Comparison of ENCODE assay signal across 18 cellular contexts in genomic region chr16:53768167-53768566, GRCh38.
DNase-seq lines count a peak whose midpoint lies in the region; ATAC-seq and TF ChIP-seq lines count a peak whose summit lies in the region.
"Had no signal": no experiment of that assay in that cellular context is flagged by ENCODE, and none has a peak within 500 bp of the region (broad histone marks: within the 10 kb centered on the region; RNA-seq: fewer than 3 reads in every experiment).

No MANE protein-coding gene starts in this region.

- H3K36me3 ChIP-seq in SK-N-SH (replicated peaks in 1 of 2; ENCODE audit: control insufficient read depth in 1 of 2, insufficient read depth in 2 of 2, low read length in 1 of 2), result no peaks in the 10 kb centered on the region
- no peaks in the 10 kb centered on the region for H3K36me3 ChIP-seq in PC-3 (ENCODE audit: low read depth, low read length)
- H3K36me3 ChIP-seq in fibroblast of lung (ENCODE audit: control insufficient read depth, insufficient read depth, low read length), result no peaks in the 10 kb centered on the region
- no peaks in the 10 kb centered on the region for H3K36me3 ChIP-seq in smooth muscle cell (ENCODE audit: low read depth)
- H3K36me3 ChIP-seq: gastroesophageal sphincter, neutrophil, right lobe of liver had no signal

- peak overlapping the region; percentile 59 to 71; a peak in 3 of 4 replicates for H3K27ac ChIP-seq in SK-N-SH (ENCODE audit: low read depth in 2 of 2, low read length in 1 of 2)
- peak overlapping the region; percentile 82 for H3K27ac ChIP-seq in PC-3 (ENCODE audit: low read length)
- peak overlapping the region; percentile 0 for H3K27ac ChIP-seq in fibroblast of lung (ENCODE audit: insufficient read depth, low read length)
- peak overlapping the region; percentile 86 for H3K27ac ChIP-seq in smooth muscle cell (ENCODE audit: low read depth)
- H3K27ac ChIP-seq: gastroesophageal sphincter, neutrophil, right lobe of liver, testis had no signal

- H3K4me3 ChIP-seq in SK-N-SH (ENCODE audit: low read depth in 2 of 2, low read length in 1 of 2) (no peak overlapping the region), PC-3 (ENCODE audit: low read length) (peak overlapping the region; percentile 51; the same call in 1 of the 2 replicates), fibroblast of lung (replicated peaks in 1 of 4; ENCODE audit: control extremely low read depth in 1 of 4, insufficient read depth in 1 of 4, low read depth in 3 of 4, low read length in 4 of 4) (no peak overlapping the region), smooth muscle cell (no peak overlapping the region)
- H3K4me3 ChIP-seq: gastroesophageal sphincter, right lobe of liver, testis had no signal

- POLR2A ChIA-PET in SK-N-SH (lab: Yijun Ruan, JAX) (no interaction called here), PC-3 (lab: Charles Lee; ENCODE audit: unreplicated experiment) (no interaction called here)

- intact Hi-C loops in PC-3 (cut with micrococcal nuclease), result loop anchor here (1.0 kb wide), 1 partner anchor 12 kb away; no protein-coding TSS in a partner anchor
- intact Hi-C loops in head of caudate nucleus (cut with DNase I), result no loop called here

- TF ChIP-seq RAD21 in SK-N-SH (IDR thresholded peaks at IDR 0.05; ENCODE audit: low read length), result no peak

- no peak for TF ChIP-seq EP300 in SK-N-SH (IDR thresholded peaks at IDR 0.05; ENCODE audit: borderline replicate concordance in 1 of 2, low read depth in 1 of 2, low read length in 1 of 2)

- H3K4me1 ChIP-seq in SK-N-SH (ENCODE audit: control insufficient read depth in 1 of 2, insufficient read depth in 2 of 2, low read depth in 1 of 2, low read length in 1 of 2), result peaks cover 8 to 30% of the 10 kb centered on the region in 2 experiments
- peaks cover 43% of the 10 kb centered on the region for H3K4me1 ChIP-seq in PC-3 (ENCODE audit: insufficient read depth, low read length)
- peaks cover 10% of the 10 kb centered on the region for H3K4me1 ChIP-seq in fibroblast of lung (ENCODE audit: control insufficient read depth, extremely low read depth, insufficient read depth, low read length)
- peaks cover 27% of the 10 kb centered on the region for H3K4me1 ChIP-seq in smooth muscle cell (ENCODE audit: low read depth)

- TF ChIP-seq CTCF in SK-N-SH (IDR thresholded peaks at IDR 0.05) (no peak), PC-3 (conservative IDR thresholded peaks at IDR 0.05; ENCODE audit: low read depth, low read length) (no peak), fibroblast of lung (conservative IDR thresholded peaks at IDR 0.05 in 1 of 2, IDR thresholded peaks at IDR 0.05 in 1 of 2; ENCODE audit: low read depth in 1 of 2, low read length in 2 of 2) (no peak), smooth muscle cell (IDR thresholded peaks at IDR 0.05; ENCODE audit: borderline replicate concordance, insufficient read depth, poor library complexity, severe bottlenecking) (no peak)

- no peak; the same call in 2 of the 3 replicates for ATAC-seq in SK-N-SH treated with all-trans-retinoic acid at 6 μM for 48 hours
- ATAC-seq in PC-3, result peak; percentile 11
- ATAC-seq: gastroesophageal sphincter had no signal

- no TSS peak for BruUV-seq in PC-3 (replicated peaks; lab: Mats Ljungman, UMichigan)

- H2AFZ ChIP-seq in SK-N-SH (ENCODE audit: low read depth) (no peak overlapping the region), PC-3 (ENCODE audit: low read length) (no peak overlapping the region), fibroblast of lung (ENCODE audit: low read length) (no peak overlapping the region), smooth muscle cell (ENCODE audit: low read depth) (no peak overlapping the region)

- no peaks in the 10 kb centered on the region for H3K9me3 ChIP-seq in SK-N-SH
- no peaks in the 10 kb centered on the region for H3K9me3 ChIP-seq in PC-3 (ENCODE audit: low read length)
- no peaks in the 10 kb centered on the region for H3K9me3 ChIP-seq in fibroblast of lung (ENCODE audit: control insufficient read depth, insufficient read depth, low read depth, low read length)
- no peaks in the 10 kb centered on the region for H3K9me3 ChIP-seq in smooth muscle cell (replicated peaks; ENCODE audit: low read depth)
- H3K9me3 ChIP-seq: gastroesophageal sphincter, neutrophil, right lobe of liver, testis had no signal

- H3K27me3 ChIP-seq in SK-N-SH (ENCODE audit: insufficient read depth) (no peaks in the 10 kb centered on the region), PC-3 (ENCODE audit: low read length) (no peaks in the 10 kb centered on the region), fibroblast of lung (ENCODE audit: control insufficient read depth, insufficient read depth, low read length) (no peaks in the 10 kb centered on the region), smooth muscle cell (ENCODE audit: low read depth) (no peaks in the 10 kb centered on the region)
- H3K27me3 ChIP-seq: gastroesophageal sphincter, neutrophil, right lobe of liver, testis had no signal

- CTCF ChIA-PET in SK-N-SH (lab: Yijun Ruan, JAX) (interaction anchor here (0.9 to 1.3 kb wide), 2 partner anchors 11 to 12 kb away, joined by 3 read pairs; no protein-coding TSS in a partner anchor), PC-3 (lab: Charles Lee) (interaction anchor here (1.3 kb wide), 1 partner anchor 14 kb away, joined by 3 read pairs; no protein-coding TSS in a partner anchor)

- H4K20me1 ChIP-seq in SK-N-SH (ENCODE audit: insufficient read depth) (peaks cover 21% of the 10 kb centered on the region), PC-3 (ENCODE audit: low read length) (no peaks in the 10 kb centered on the region), fibroblast of lung (ENCODE audit: control insufficient read depth, extremely low read depth, insufficient read depth, low read length) (no peaks in the 10 kb centered on the region), smooth muscle cell (ENCODE audit: low read depth) (peaks cover 13% of the 10 kb centered on the region)

- 63% methylated on average over 4 of the region's 4 CpGs for WGBS in SK-N-SH (ENCODE audit: low lambda C conversion rate)
- 29% methylated on average over 4 of the region's 4 CpGs for WGBS in smooth muscle cell (ENCODE audit: low lambda C conversion rate)

- H3K9me2 ChIP-seq in SK-N-SH, result no peaks in the 10 kb centered on the region
- H3K9me2 ChIP-seq in PC-3 (replicated peaks; ENCODE audit: low read length), result no peaks in the 10 kb centered on the region

- no peak for DNase-seq in SK-N-SH
- peak; percentile 48 for DNase-seq in PC-3
- no peak for DNase-seq in fibroblast of lung (ENCODE audit: low read depth in 2 of 2)
- DNase-seq in smooth muscle cell (lab: John Stamatoyannopoulos, UW; ENCODE audit: unreplicated experiment), result no peak
- no peak for DNase-seq in head of caudate nucleus
- DNase-seq in activated effector memory CD4-positive, alpha-beta T cell treated with anti-CD3 and anti-CD28 coated beads, Interleukin-2, amount 50 U/mL, for 16 hours, result no peak
- DNase-seq in NCI-H1092 (lab: John Stamatoyannopoulos, UW), result no peak
- DNase-seq: CD8-positive, alpha-beta memory T cell; central memory CD4-positive, alpha-beta T cell; effector memory CD4-positive, alpha-beta T cell; immature natural killer cell; NCI-H82; right lobe of liver; stimulated activated CD4-positive, alpha-beta T cell treated with anti-CD3 and anti-CD28 coated beads, Interleukin-2, amount 100 ng/mL, for 48 hours; testis had no signal

- H3K79me2 ChIP-seq in SK-N-SH (ENCODE audit: insufficient read depth) (peaks cover 19% of the 10 kb centered on the region; the same call in 1 of the 2 replicates), PC-3 (ENCODE audit: low read length) (peaks cover 44% of the 10 kb centered on the region), fibroblast of lung (ENCODE audit: control insufficient read depth, insufficient read depth, low read length) (no peaks in the 10 kb centered on the region), smooth muscle cell (ENCODE audit: low read depth) (peaks cover 44% of the 10 kb centered on the region)

- peak overlapping the region; percentile 57; the same call in 1 of the 2 replicates for H3K4me2 ChIP-seq in SK-N-SH
- peak overlapping the region; percentile 78 for H3K4me2 ChIP-seq in PC-3 (ENCODE audit: low read length)
- peak overlapping the region; percentile 41 for H3K4me2 ChIP-seq in fibroblast of lung (ENCODE audit: extremely low read depth, insufficient read depth, low read length)
- no peak overlapping the region for H3K4me2 ChIP-seq in smooth muscle cell

- H3K9ac ChIP-seq in SK-N-SH (no peak overlapping the region), PC-3 (ENCODE audit: low read length) (peak overlapping the region; percentile 31), fibroblast of lung (ENCODE audit: insufficient read depth, low read length) (no peak overlapping the region), smooth muscle cell (ENCODE audit: low read depth) (no peak overlapping the region)

- H3F3A ChIP-seq in SK-N-SH (replicated peaks; ENCODE audit: insufficient read depth) (peaks cover 11% of the 10 kb centered on the region), PC-3 (ENCODE audit: low read length, unreplicated experiment) (peaks cover 7% of the 10 kb centered on the region), smooth muscle cell (ENCODE audit: low read depth) (peaks cover 7% of the 10 kb centered on the region)

TF ChIP-seq in SK-N-SH, 30 proteins besides CTCF, POLR2A, EP300 and RAD21 (continues in another document):
- TF ChIP-seq FOXM1 (IDR thresholded peaks at IDR 0.05; ENCODE audit: low read depth) (no peak), RFX5 (IDR thresholded peaks at IDR 0.05; ENCODE audit: low read length) (no peak), PBX3 (IDR thresholded peaks at IDR 0.05) (no peak), JUND (IDR thresholded peaks at IDR 0.05) (no peak)

TF ChIP-seq in SK-N-SH treated with all-trans-retinoic acid at 6 μM for 48 hours, 23 proteins besides CTCF, POLR2A, EP300 and RAD21:
- TF ChIP-seq CSDC2 (CRISPR knock-in tag; IDR thresholded peaks at IDR 0.05), result no peak
- no peak for TF ChIP-seq ZFP3 (CRISPR knock-in tag; IDR thresholded peaks at IDR 0.05)
- TF ChIP-seq ZFP30 (CRISPR knock-in tag; IDR thresholded peaks at IDR 0.05), result no peak
- no peak for TF ChIP-seq GLIS3 (CRISPR knock-in tag; IDR thresholded peaks at IDR 0.05)
- no peak for TF ChIP-seq CSRNP3 (CRISPR knock-in tag; IDR thresholded peaks at IDR 0.05)

Comparison
In these comparisons a context has a peak if more than half of its experiments do, and no peak if none do; other contexts are left out.
1. H3K27ac ChIP-seq: peak in every context shown above with its lines; median percentile 86 in smooth muscle cell; 82 in PC-3; 65 in SK-N-SH; 0 in fibroblast of lung.